9 cellular contexts compared by ENCODE assay signal in genomic region chr6:32081168-32081624, GRCh38. TPM values are rescaled to one million over a fixed set of nuclear protein-coding genes. Genes with fewer than 3 reads are reported as not detected.
DNase-seq lines count a peak whose midpoint lies in the region; ATAC-seq and TF ChIP-seq lines count a peak whose summit lies in the region.
"Had no signal": no experiment of that assay in that cellular context is flagged by ENCODE, and none has a peak within 500 bp of the region (broad histone marks: within the 10 kb centered on the region; RNA-seq: fewer than 3 reads in every experiment).

No MANE protein-coding gene starts in this region.

- peaks cover 0 to 80% (median 30%) of the 10 kb centered on the region in 4 donors for H3K4me1 ChIP-seq in tibial nerve

- H3K27ac ChIP-seq in tibial nerve, result peak overlapping the region; percentile 53 to 89 (median 78)

- no peaks in the 10 kb centered on the region for H3K9me3 ChIP-seq in tibial nerve

- TF ChIP-seq POLR2A in tibial nerve (IDR thresholded peaks at IDR 0.05), result no peak

- no peak for TF ChIP-seq CTCF in tibial nerve (IDR thresholded peaks at IDR 0.05)

- DNase-seq in HT1080 (ENCODE audit: low read depth) (peak; percentile 94), amniotic epithelial cell (ENCODE audit: low read depth) (peak; percentile 78), left colon (peak; percentile 34 to 59), tibial nerve (ENCODE audit: low spot score in 2 of 2) (peak; percentile 57 to 65), activated gamma-delta T cell (lab: John Stamatoyannopoulos, UW) (no peak), NCI-H2227 treated with DMSO at 0.1 percent for 48 hours (lab: John Stamatoyannopoulos, UW) (no peak)
- DNase-seq in effector CD8-positive, alpha-beta T cell (lab: John Stamatoyannopoulos, UW), result no peak
- DNase-seq: activated CD4-positive, alpha-beta T cell treated with anti-CD3 and anti-CD28 coated beads for 36 hours had no signal

- no peak overlapping the region for H3K4me3 ChIP-seq in tibial nerve

- no peak for ATAC-seq in left colon
- ATAC-seq in HG03571 (IDR thresholded peaks at IDR 0.05; ENCODE audit: unreplicated experiment), result no peak
- ATAC-seq: activated CD4-positive, alpha-beta T cell treated with anti-CD3 and anti-CD28 coated beads for 36 hours had no signal

- WGBS in tibial nerve, 2 donors, result 16 to 18% methylated on average over 12 to 15 of the region's 15 CpGs

- H3K36me3 ChIP-seq in tibial nerve, result peaks cover 0 to 33% (median 0%) of the 10 kb centered on the region in 3 donors

- H3K27me3 ChIP-seq in tibial nerve, result no peaks in the 10 kb centered on the region

- intact Hi-C loops in left colon (cut with DNase I, micrococcal nuclease), result no loop called here

- no peak for TF ChIP-seq EP300 in tibial nerve (IDR thresholded peaks at IDR 0.05)

RNA-seq across cellular contexts. Expression of gene TNXB, which starts 27.9 kb away (rescaled TPM):
- 0.10 and 0.37 TPM in 2 replicates for total RNA-seq in HT1080 (2014; rRNA removed; shearing (Covaris generic))
- 0.02 and 0.08 TPM in 2 replicates for polyA plus RNA-seq in HT1080 (2015; cell fraction: cytosol; rRNA removed)
- polyA plus RNA-seq in HT1080 (2015; cell fraction: nucleus; rRNA removed), result 0.76 and 0.87 TPM in 2 replicates
- total RNA-seq in left colon (10 to 100 TPM; 19.4 to 35.9 TPM), tibial nerve (100 to 1,000 TPM; 231 to 547 (median 297) TPM)

RNA-seq across cellular contexts. Expression of gene CYP21A2, which starts 43.0 kb away (rescaled TPM):
- total RNA-seq in HT1080 (2014; rRNA removed; shearing (Covaris generic)), result not detected in 2 replicates
- not detected in 2 replicates for polyA plus RNA-seq in HT1080 (2015; cell fraction: cytosol; rRNA removed)
- not detected in 2 replicates for polyA plus RNA-seq in HT1080 (2015; cell fraction: nucleus; rRNA removed)
- total RNA-seq in left colon, result under 1 TPM in 1 of 2 donors, not detected in 1; 0.15 TPM
- total RNA-seq in tibial nerve, result 10 to 100 TPM in 1 of 4 donors, 1 to 10 TPM in 3; 1.0 to 15.3 (median 3.9) TPM

RNA-seq across cellular contexts. Expression of gene ATF6B, which starts 46.9 kb away (rescaled TPM):
- total RNA-seq in HT1080 (2014; rRNA removed; shearing (Covaris generic)), result 19.5 and 22.6 TPM in 2 replicates
- polyA plus RNA-seq in HT1080 (2015; cell fraction: cytosol; rRNA removed), result 63.5 and 66.3 TPM in 2 replicates
- 220 and 258 TPM in 2 replicates for polyA plus RNA-seq in HT1080 (2015; cell fraction: nucleus; rRNA removed)
- 100 to 1,000 TPM in 1 of 2 donors, 10 to 100 TPM in 1; 83.7 to 111 TPM for total RNA-seq in left colon
- 100 to 1,000 TPM in 3 of 4 donors, 10 to 100 TPM in 1; 74.3 to 121 (median 102) TPM for total RNA-seq in tibial nerve

RNA-seq across cellular contexts. Expression of gene FKBPL, which starts 48.9 kb away (rescaled TPM):
- 10.4 and 10.5 TPM in 2 replicates for total RNA-seq in HT1080 (2014; rRNA removed; shearing (Covaris generic))
- polyA plus RNA-seq in HT1080 (2015; cell fraction: cytosol; rRNA removed), result 4.5 and 6.0 TPM in 2 replicates
- 3.8 and 5.6 TPM in 2 replicates for polyA plus RNA-seq in HT1080 (2015; cell fraction: nucleus; rRNA removed)
- total RNA-seq in left colon (1 to 10 TPM; 4.6 to 4.9 TPM), tibial nerve (1 to 10 TPM; 1.3 to 5.4 (median 3.0) TPM)

Comparison
In these comparisons a context has a peak if more than half of its experiments do, and no peak if none do; other contexts are left out.
1. DNase-seq: peak in HT1080 (single experiment), amniotic epithelial cell (single experiment), left colon (2 of 2) and tibial nerve (2 of 2); none in activated gamma-delta T cell (single experiment), NCI-H2227 treated with DMSO at 0.1 percent for 48 hours (single experiment) and effector CD8-positive, alpha-beta T cell (single experiment).
2. RNA of gene TNXB, which starts 27.9 kb away (total RNA-seq): 231 to 547 TPM in tibial nerve and 19.4 to 35.9 TPM in left colon; 0.10 to 0.37 TPM in HT1080; every median in the first group is over 10 times any median in the second.